In the genomic region with DNA sequence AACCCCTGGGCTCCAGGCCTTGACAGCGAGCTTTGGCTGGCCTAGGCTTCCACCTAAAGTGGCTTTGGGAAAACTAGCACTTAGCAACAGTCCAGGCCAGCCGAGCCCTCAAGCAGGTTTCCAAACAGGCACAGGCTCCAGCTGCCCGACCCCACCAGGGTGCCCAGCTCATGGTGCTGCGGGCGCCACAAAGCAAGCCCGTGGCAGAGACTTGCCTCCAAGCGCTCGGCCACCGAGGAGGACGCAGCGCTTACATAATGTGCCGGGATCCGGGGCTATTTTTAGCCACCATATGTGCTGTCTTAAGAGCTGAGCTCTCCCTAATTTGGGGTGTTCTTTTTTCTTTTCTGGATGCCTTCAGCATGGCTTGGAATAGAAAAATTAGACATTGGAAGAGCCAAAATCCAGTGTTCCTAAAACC, we compare ENCODE assay signal across 15 cellular contexts. TPM values are rescaled to one million over a fixed set of nuclear protein-coding genes. Genes with fewer than 3 reads are reported as not detected.
DNase-seq lines count a peak whose midpoint lies in the region; ATAC-seq and TF ChIP-seq lines count a peak whose summit lies in the region.
"Had no signal": no experiment of that assay in that cellular context is flagged by ENCODE, and none has a peak within 500 bp of the region (broad histone marks: within the 10 kb centered on the region; RNA-seq: fewer than 3 reads in every experiment).

No MANE protein-coding gene starts in this region.

- peak overlapping the region in 1 of 4 donors; percentile 32 for H3K27ac ChIP-seq in esophagus muscularis mucosa (replicated peaks in 1 of 4)

- no peak for TF ChIP-seq EP300 in esophagus muscularis mucosa (IDR thresholded peaks at IDR 0.05)

- intact Hi-C loops in left cardiac atrium (cut with DNase I) (no loop called here), esophagus muscularis mucosa (cut with DNase I) (no loop called here)

- H3K4me1 ChIP-seq in esophagus muscularis mucosa: peaks cover 13 to 24% (median 23%) of the 10 kb centered on the region in 4 donors

- H3K4me3 ChIP-seq in AG10803 (ENCODE audit: low read length) (no peak overlapping the region), esophagus muscularis mucosa (no peak overlapping the region)
- H3K4me3 ChIP-seq: mucosa of descending colon had no signal

- ATAC-seq in left cardiac atrium: peak; percentile 44 to 67
- no peak for ATAC-seq in GM19324 (IDR thresholded peaks at IDR 0.05; ENCODE audit: low FRiP score, unreplicated experiment)
- ATAC-seq: mucosa of descending colon; stimulated activated naive CD8-positive, alpha-beta T cell treated with anti-CD3 and anti-CD28 coated beads, Interleukin-15, Interleukin-2, amounts not matched to agents 100 U/mL and 50 U/mL, for 24 hours had no signal

- no peaks in the 10 kb centered on the region for H3K9me3 ChIP-seq in esophagus muscularis mucosa
- H3K9me3 ChIP-seq: mucosa of descending colon had no signal

- peaks cover 0 to 47% (median 4%) of the 10 kb centered on the region in 4 donors for H3K36me3 ChIP-seq in esophagus muscularis mucosa

- TF ChIP-seq POLR2A in esophagus muscularis mucosa (IDR thresholded peaks at IDR 0.05; ENCODE audit: low read depth): no peak

- DNase-seq in AG10803 (ENCODE audit: low read depth) (peak; percentile 40), anterior cingulate cortex (lab: John Stamatoyannopoulos, UW) (peak in 31 of 58 donors; percentile 29 to 84 (median 53)), left cardiac atrium (peak; percentile 21), putamen (ENCODE audit: low spot score) (peak; percentile 38), esophagus muscularis mucosa (ENCODE audit: extremely low spot score) (no peak), SHP77 (lab: John Stamatoyannopoulos, UW) (no peak), GM19238 (ENCODE audit: insufficient read length, low spot score) (no peak)
- DNase-seq: KG1; NCI-H1092; NCI-H2107; stimulated activated naive CD8-positive, alpha-beta T cell treated with anti-CD3 and anti-CD28 coated beads, Interleukin-15, Interleukin-2, amounts not matched to agents 100 U/mL and 50 U/mL, for 24 hours had no signal

- TF ChIP-seq CTCF in AG10803 (conservative IDR thresholded peaks at IDR 0.05; ENCODE audit: low read length): no peak
- TF ChIP-seq CTCF in esophagus muscularis mucosa (IDR thresholded peaks at IDR 0.05): no peak

- WGBS in esophagus muscularis mucosa: 53% methylated on average over 6 of the region's 13 CpGs

- peaks cover 0 to 59% (median 3%) of the 10 kb centered on the region in 4 donors for H3K27me3 ChIP-seq in esophagus muscularis mucosa

RNA-seq across cellular contexts. Expression of gene F7, which starts 56.1 kb away (rescaled TPM):
- total RNA-seq in left cardiac atrium: under 1 TPM; 0.16 to 0.29 TPM
- 1 to 10 TPM in 1 of 4 donors, under 1 TPM in 1, not detected in 2; 0.66 to 1.6 TPM for total RNA-seq in esophagus muscularis mucosa
- total RNA-seq: activated T-helper 1 cell treated with anti-CD3 and anti-CD28 coated beads, Interleukin-12 subunit alpha, Interleukin-12 subunit beta, Interleukin-2, Interleukin-4 antibody, amounts not matched to agents 30 ng/mL and 10 ng/mL and 1 ng/mL, durations not matched to agents 14 hours and 24 hours and 36 hours; H4 had no signal

Comparison
In these comparisons a context has a peak if more than half of its experiments do, and no peak if none do; other contexts are left out.
1. DNase-seq: peak in AG10803 (single experiment), anterior cingulate cortex (31 of 58), left cardiac atrium (single experiment) and putamen (single experiment); none in esophagus muscularis mucosa (single experiment), SHP77 (0 of 2) and GM19238 (single experiment).